ENCODE assay signal across 1 cellular context in the genomic region with DNA sequence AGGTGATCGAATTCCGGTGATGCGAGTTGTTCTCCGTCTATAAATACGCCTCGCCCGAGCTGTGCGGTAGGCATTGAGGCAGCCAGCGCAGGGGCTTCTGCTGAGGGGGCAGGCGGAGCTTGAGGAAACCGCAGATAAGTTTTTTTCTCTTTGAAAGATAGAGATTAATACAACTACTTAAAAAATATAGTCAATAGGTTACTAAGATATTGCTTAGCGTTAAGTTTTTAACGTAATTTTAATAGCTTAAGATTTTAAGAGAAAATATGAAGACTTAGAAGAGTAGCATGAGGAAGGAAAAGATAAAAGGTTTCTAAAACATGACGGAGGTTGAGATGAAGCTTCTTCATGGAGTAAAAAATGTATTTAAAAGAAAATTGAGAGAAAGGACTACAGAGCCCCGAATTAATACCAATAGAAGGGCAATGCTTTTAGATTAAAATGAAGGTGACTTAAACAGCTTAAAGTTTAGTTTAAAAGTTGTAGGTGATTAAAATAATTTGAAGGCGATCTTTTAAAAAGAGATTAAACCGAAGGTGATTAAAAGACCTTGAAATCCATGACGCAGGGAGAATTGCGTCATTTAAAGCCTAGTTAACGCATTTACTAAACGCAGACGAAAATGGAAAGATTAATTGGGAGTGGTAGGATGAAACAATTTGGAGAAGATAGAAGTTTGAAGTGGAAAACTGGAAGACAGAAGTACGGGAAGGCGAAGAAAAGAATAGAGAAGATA.
TF ChIP-seq lines count a peak whose summit lies in the region.

Gene MALAT1, plus strand, starts transcription at position 69 of the 736 bp plus-strand sequence.

TF ChIP-seq in HepG2, 621 proteins besides CTCF, POLR2A, EP300 and RAD21 (continued from another document):
- TF ChIP-seq ARID3A (IDR thresholded peaks at IDR 0.05; ENCODE audit: low read depth, low read length), result peak; percentile 90
- TF ChIP-seq, protein P1, sequence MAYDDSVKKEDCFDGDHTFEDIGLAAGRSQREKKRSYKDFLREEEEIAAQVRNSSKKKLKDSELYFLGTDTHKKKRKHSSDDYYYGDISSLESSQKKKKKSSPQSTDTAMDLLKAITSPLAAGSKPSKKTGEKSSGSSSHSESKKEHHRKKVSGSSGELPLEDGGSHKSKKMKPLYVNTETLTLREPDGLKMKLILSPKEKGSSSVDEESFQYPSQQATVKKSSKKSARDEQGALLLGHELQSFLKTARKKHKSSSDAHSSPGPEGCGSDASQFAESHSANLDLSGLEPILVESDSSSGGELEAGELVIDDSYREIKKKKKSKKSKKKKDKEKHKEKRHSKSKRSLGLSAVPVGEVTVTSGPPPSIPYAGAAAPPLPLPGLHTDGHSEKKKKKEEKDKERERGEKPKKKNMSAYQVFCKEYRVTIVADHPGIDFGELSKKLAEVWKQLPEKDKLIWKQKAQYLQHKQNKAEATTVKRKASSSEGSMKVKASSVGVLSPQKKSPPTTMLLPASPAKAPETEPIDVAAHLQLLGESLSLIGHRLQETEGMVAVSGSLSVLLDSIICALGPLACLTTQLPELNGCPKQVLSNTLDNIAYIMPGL (CRISPR knock-in tag; IDR thresholded peaks at IDR 0.05; ENCODE audit: borderline replicate concordance in 1 of 2, low read depth in 1 of 2), result peak in 1 of 2 experiments; percentile 80; a peak in 3 of 4 replicates
- TF ChIP-seq, protein P2, sequence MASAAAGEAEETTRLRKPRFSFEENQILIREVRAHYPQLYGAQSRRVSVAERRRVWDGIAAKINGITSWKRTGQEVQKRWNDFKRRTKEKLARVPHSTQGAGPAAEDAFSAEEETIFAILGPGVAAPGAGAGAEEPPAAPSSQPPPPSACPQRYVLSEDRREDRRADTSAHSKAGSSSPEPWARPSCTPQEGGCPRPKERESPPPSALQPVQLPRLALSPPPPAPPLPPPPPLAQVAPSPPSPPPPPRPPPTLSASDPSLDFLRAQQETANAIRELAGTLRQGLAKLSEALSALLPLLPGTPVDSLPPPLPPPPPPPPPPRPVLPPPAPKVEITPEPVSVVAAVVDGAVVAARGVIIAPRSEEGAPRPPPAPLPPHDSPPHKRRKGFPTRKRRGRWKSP (CRISPR knock-in tag; IDR thresholded peaks at IDR 0.05), result peak; percentile 77
- TF ChIP-seq HCFC1 (IDR thresholded peaks at IDR 0.05; ENCODE audit: low read depth, low read length), result no peak
- TF ChIP-seq PCBP1 (IDR thresholded peaks at IDR 0.05; ENCODE audit: borderline replicate concordance, low read depth, low read length), result 0 out of 2 replicates have a peak, but pooled peaks have one; percentile 89
- no peak for TF ChIP-seq ZC3H13 (CRISPR knock-in tag; IDR thresholded peaks at IDR 0.05)
- TF ChIP-seq ZSCAN31 (CRISPR knock-in tag; IDR thresholded peaks at IDR 0.05; ENCODE audit: low read depth), result peak; percentile 57; the same call in 1 of the 2 replicates
- peak; percentile 83 for TF ChIP-seq MED13 (CRISPR knock-in tag; IDR thresholded peaks at IDR 0.05)
- TF ChIP-seq, protein P3, sequence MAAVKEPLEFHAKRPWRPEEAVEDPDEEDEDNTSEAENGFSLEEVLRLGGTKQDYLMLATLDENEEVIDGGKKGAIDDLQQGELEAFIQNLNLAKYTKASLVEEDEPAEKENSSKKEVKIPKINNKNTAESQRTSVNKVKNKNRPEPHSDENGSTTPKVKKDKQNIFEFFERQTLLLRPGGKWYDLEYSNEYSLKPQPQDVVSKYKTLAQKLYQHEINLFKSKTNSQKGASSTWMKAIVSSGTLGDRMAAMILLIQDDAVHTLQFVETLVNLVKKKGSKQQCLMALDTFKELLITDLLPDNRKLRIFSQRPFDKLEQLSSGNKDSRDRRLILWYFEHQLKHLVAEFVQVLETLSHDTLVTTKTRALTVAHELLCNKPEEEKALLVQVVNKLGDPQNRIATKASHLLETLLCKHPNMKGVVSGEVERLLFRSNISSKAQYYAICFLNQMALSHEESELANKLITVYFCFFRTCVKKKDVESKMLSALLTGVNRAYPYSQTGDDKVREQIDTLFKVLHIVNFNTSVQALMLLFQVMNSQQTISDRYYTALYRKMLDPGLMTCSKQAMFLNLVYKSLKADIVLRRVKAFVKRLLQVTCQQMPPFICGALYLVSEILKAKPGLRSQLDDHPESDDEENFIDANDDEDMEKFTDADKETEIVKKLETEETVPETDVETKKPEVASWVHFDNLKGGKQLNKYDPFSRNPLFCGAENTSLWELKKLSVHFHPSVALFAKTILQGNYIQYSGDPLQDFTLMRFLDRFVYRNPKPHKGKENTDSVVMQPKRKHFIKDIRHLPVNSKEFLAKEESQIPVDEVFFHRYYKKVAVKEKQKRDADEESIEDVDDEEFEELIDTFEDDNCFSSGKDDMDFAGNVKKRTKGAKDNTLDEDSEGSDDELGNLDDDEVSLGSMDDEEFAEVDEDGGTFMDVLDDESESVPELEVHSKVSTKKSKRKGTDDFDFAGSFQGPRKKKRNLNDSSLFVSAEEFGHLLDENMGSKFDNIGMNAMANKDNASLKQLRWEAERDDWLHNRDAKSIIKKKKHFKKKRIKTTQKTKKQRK (IDR thresholded peaks at IDR 0.05; ENCODE audit: low read length), result no peak
- no peak for TF ChIP-seq E2F2 (CRISPR knock-in tag; IDR thresholded peaks at IDR 0.05; ENCODE audit: borderline replicate concordance)
- peak; percentile 94 for TF ChIP-seq ETV5 (CRISPR knock-in tag; IDR thresholded peaks at IDR 0.05; ENCODE audit: borderline replicate concordance)
- TF ChIP-seq NONO (IDR thresholded peaks at IDR 0.05), result no peak
- TF ChIP-seq NONO (CRISPR knock-in tag; conservative IDR thresholded peaks at IDR 0.05), result no peak; the same call in 1 of the 2 replicates
- TF ChIP-seq KDM6A (CRISPR knock-in tag; IDR thresholded peaks at IDR 0.05; ENCODE audit: low read depth), result no peak
- TF ChIP-seq CENPBD1 (CRISPR knock-in tag; IDR thresholded peaks at IDR 0.05; ENCODE audit: borderline replicate concordance, low read depth), result no peak
- no peak for TF ChIP-seq MAFF (IDR thresholded peaks at IDR 0.05; ENCODE audit: low read depth, low read length)
- TF ChIP-seq HNRNPK (IDR thresholded peaks at IDR 0.05; ENCODE audit: low read depth, low read length, poor library complexity, severe bottlenecking), result no peak
- TF ChIP-seq, protein P4, sequence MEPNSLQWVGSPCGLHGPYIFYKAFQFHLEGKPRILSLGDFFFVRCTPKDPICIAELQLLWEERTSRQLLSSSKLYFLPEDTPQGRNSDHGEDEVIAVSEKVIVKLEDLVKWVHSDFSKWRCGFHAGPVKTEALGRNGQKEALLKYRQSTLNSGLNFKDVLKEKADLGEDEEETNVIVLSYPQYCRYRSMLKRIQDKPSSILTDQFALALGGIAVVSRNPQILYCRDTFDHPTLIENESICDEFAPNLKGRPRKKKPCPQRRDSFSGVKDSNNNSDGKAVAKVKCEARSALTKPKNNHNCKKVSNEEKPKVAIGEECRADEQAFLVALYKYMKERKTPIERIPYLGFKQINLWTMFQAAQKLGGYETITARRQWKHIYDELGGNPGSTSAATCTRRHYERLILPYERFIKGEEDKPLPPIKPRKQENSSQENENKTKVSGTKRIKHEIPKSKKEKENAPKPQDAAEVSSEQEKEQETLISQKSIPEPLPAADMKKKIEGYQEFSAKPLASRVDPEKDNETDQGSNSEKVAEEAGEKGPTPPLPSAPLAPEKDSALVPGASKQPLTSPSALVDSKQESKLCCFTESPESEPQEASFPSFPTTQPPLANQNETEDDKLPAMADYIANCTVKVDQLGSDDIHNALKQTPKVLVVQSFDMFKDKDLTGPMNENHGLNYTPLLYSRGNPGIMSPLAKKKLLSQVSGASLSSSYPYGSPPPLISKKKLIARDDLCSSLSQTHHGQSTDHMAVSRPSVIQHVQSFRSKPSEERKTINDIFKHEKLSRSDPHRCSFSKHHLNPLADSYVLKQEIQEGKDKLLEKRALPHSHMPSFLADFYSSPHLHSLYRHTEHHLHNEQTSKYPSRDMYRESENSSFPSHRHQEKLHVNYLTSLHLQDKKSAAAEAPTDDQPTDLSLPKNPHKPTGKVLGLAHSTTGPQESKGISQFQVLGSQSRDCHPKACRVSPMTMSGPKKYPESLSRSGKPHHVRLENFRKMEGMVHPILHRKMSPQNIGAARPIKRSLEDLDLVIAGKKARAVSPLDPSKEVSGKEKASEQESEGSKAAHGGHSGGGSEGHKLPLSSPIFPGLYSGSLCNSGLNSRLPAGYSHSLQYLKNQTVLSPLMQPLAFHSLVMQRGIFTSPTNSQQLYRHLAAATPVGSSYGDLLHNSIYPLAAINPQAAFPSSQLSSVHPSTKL (CRISPR knock-in tag; IDR thresholded peaks at IDR 0.05), result peak; percentile 62; the same call in 1 of the 2 replicates
- TF ChIP-seq, protein P5, sequence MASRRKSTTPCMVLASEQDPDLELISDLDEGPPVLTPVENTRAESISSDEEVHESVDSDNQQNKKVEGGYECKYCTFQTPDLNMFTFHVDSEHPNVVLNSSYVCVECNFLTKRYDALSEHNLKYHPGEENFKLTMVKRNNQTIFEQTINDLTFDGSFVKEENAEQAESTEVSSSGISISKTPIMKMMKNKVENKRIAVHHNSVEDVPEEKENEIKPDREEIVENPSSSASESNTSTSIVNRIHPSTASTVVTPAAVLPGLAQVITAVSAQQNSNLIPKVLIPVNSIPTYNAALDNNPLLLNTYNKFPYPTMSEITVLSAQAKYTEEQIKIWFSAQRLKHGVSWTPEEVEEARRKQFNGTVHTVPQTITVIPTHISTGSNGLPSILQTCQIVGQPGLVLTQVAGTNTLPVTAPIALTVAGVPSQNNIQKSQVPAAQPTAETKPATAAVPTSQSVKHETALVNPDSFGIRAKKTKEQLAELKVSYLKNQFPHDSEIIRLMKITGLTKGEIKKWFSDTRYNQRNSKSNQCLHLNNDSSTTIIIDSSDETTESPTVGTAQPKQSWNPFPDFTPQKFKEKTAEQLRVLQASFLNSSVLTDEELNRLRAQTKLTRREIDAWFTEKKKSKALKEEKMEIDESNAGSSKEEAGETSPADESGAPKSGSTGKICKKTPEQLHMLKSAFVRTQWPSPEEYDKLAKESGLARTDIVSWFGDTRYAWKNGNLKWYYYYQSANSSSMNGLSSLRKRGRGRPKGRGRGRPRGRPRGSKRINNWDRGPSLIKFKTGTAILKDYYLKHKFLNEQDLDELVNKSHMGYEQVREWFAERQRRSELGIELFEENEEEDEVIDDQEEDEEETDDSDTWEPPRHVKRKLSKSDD (CRISPR knock-in tag; IDR thresholded peaks at IDR 0.05; ENCODE audit: low read depth), result peak; percentile 77; the same call in 1 of the 2 replicates
- no peak; the same call in 1 of the 2 replicates for TF ChIP-seq ZNF264 (CRISPR knock-in tag; IDR thresholded peaks at IDR 0.05)
- peak; percentile 63 for TF ChIP-seq KDM5A (IDR thresholded peaks at IDR 0.05; ENCODE audit: borderline replicate concordance, low read length)
- TF ChIP-seq, protein P6, sequence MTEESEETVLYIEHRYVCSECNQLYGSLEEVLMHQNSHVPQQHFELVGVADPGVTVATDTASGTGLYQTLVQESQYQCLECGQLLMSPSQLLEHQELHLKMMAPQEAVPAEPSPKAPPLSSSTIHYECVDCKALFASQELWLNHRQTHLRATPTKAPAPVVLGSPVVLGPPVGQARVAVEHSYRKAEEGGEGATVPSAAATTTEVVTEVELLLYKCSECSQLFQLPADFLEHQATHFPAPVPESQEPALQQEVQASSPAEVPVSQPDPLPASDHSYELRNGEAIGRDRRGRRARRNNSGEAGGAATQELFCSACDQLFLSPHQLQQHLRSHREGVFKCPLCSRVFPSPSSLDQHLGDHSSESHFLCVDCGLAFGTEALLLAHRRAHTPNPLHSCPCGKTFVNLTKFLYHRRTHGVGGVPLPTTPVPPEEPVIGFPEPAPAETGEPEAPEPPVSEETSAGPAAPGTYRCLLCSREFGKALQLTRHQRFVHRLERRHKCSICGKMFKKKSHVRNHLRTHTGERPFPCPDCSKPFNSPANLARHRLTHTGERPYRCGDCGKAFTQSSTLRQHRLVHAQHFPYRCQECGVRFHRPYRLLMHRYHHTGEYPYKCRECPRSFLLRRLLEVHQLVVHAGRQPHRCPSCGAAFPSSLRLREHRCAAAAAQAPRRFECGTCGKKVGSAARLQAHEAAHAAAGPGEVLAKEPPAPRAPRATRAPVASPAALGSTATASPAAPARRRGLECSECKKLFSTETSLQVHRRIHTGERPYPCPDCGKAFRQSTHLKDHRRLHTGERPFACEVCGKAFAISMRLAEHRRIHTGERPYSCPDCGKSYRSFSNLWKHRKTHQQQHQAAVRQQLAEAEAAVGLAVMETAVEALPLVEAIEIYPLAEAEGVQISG (CRISPR knock-in tag; IDR thresholded peaks at IDR 0.05), result peak; percentile 82
- no peak for TF ChIP-seq ZNF383 (CRISPR knock-in tag; IDR thresholded peaks at IDR 0.05; ENCODE audit: borderline replicate concordance)
- no peak for TF ChIP-seq HES4 (CRISPR knock-in tag; IDR thresholded peaks at IDR 0.05; ENCODE audit: borderline replicate concordance)
- peak; percentile 46 for TF ChIP-seq ZNF503 (CRISPR knock-in tag; IDR thresholded peaks at IDR 0.05)
- no peak for TF ChIP-seq ZNF737 (CRISPR knock-in tag; IDR thresholded peaks at IDR 0.05; ENCODE audit: borderline replicate concordance)
TF ChIP-seq in HepG2: peak in this region for 259.
